Comparison of ENCODE assay signal across 8 cellular contexts in genomic region chr2:2646312-2647051, GRCh38.
A peak's percentile ranks its signal among the peaks of the same experiment; 100 is the strongest.
DNase-seq lines count a peak whose midpoint lies in the region; ATAC-seq lines count a peak whose summit lies in the region.

No MANE protein-coding gene starts in this region.

- ATAC-seq in GM21786 (IDR thresholded peaks at IDR 0.05; ENCODE audit: unreplicated experiment) (peak; percentile 61), HG02885 (IDR thresholded peaks at IDR 0.05; ENCODE audit: poor library complexity, unreplicated experiment) (no peak), sciatic nerve (no peak)
- ATAC-seq in activated CD4-positive, alpha-beta T cell treated with anti-CD3 and anti-CD28 coated beads for 36 hours: peak; percentile 95

- H3K4me1 Mint-ChIP-seq in activated CD4-positive, alpha-beta T cell treated with anti-CD3 and anti-CD28 coated beads for 36 hours: peaks cover 38% of the 10 kb centered on the region

- peak overlapping the region; percentile 49 for H3K4me3 Mint-ChIP-seq in activated CD4-positive, alpha-beta T cell treated with anti-CD3 and anti-CD28 coated beads for 36 hours

- no peaks in the 10 kb centered on the region for H3K27me3 Mint-ChIP-seq in activated CD4-positive, alpha-beta T cell treated with anti-CD3 and anti-CD28 coated beads for 36 hours

- CTCF ChIA-PET in activated CD4-positive, alpha-beta T cell treated with anti-CD3 and anti-CD28 coated beads for 36 hours (lab: Charles Lee): interaction anchor here (0.7 to 1.1 kb wide), 3 partner anchors 11 to 475 kb away, joined by 3 to 6 read pairs (median 3); no protein-coding TSS in a partner anchor

- DNase-seq in A172 (ENCODE audit: low spot score) (peak; percentile 60), iPS-NIHi11 (ENCODE audit: low spot score) (peak; percentile 59), Kasumi-1 (lab: John Stamatoyannopoulos, UW) (no peak), sciatic nerve (ENCODE audit: low spot score) (no peak), NCI-H1930 (lab: John Stamatoyannopoulos, UW) (no peak)
- peak; percentile 78 for DNase-seq in activated CD4-positive, alpha-beta T cell treated with anti-CD3 and anti-CD28 coated beads for 36 hours

- peak overlapping the region; percentile 78 for H3K27ac Mint-ChIP-seq in activated CD4-positive, alpha-beta T cell treated with anti-CD3 and anti-CD28 coated beads for 36 hours

- H3K36me3 Mint-ChIP-seq in activated CD4-positive, alpha-beta T cell treated with anti-CD3 and anti-CD28 coated beads for 36 hours (ENCODE audit: low read depth): no peaks in the 10 kb centered on the region

- POLR2A ChIA-PET in activated CD4-positive, alpha-beta T cell treated with anti-CD3 and anti-CD28 coated beads for 36 hours (lab: Charles Lee): no interaction called here

- H3K9me3 Mint-ChIP-seq in activated CD4-positive, alpha-beta T cell treated with anti-CD3 and anti-CD28 coated beads for 36 hours (ENCODE audit: low read depth): no peaks in the 10 kb centered on the region

- intact Hi-C loops in activated CD4-positive, alpha-beta T cell treated with anti-CD3 and anti-CD28 coated beads for 36 hours (cut with DNase I, micrococcal nuclease): loop anchor here (1.0 to 2.0 kb wide), 3 partner anchors 33 to 732 kb away; partner anchors contain the start of gene TRAPPC12 (in 1 of the 2)
- intact Hi-C loops in sciatic nerve (cut with DNase I): loop anchor here (5.0 kb wide), 1 partner anchor 606 kb away; no protein-coding TSS in a partner anchor

Comparison
In these comparisons a context has a peak if more than half of its experiments do, and no peak if none do; other contexts are left out.
1. DNase-seq: peak in A172 (single experiment), activated CD4-positive, alpha-beta T cell treated with anti-CD3 and anti-CD28 coated beads for 36 hours (single experiment) and iPS-NIHi11 (single experiment); none in Kasumi-1 (0 of 2), sciatic nerve (single experiment) and NCI-H1930 (0 of 2).
2. ATAC-seq: peak in GM21786 (single experiment) and activated CD4-positive, alpha-beta T cell treated with anti-CD3 and anti-CD28 coated beads for 36 hours (single experiment); none in HG02885 (single experiment) and sciatic nerve (single experiment).